1 cellular context compared by ENCODE assay signal in the genomic region with DNA sequence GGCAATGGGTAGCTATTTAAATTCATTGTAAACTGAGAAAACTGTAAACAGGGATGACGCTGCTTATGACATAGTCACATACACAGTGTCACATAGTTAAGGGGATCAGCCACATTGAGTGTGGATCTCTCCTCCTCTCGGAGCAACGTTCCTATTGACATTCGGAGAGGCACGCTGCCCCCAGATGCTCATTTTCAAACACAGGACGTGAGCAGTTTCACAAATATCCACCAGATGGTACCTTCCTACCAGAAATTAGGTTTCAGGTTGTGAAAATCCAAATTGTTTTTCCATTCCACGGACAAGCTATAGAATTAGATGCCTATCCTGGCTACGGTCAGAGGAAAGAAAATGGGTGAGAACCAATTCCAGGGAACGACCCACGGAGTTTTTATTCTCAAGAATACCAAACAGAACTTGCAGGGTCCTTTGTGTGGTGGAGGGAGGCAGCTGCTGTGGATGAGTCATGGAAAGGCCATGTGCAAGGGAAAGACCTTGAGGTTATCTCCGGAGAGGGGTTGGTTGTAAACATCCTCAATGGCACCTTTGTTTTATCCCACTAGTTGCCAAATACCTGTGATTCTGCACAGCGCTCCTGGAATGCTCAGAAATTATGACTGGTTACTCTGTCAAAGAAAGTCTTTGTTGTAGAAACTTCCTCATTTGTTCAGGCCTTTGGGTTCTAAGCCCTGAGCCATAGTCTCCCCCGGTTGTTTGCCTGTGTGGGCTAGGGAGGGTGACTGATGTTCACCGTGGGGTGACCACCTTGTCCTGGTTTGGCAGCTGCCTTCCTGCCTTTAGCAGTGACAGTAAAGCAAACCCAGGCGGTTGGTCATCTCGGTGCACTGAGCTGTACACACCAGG.
TF ChIP-seq lines count a peak whose summit lies in the region.

No MANE protein-coding gene starts in this region.

TF ChIP-seq in HepG2, 621 proteins besides CTCF, POLR2A, EP300 and RAD21 (continued from another document and continues in another):
- TF ChIP-seq, protein P1, sequence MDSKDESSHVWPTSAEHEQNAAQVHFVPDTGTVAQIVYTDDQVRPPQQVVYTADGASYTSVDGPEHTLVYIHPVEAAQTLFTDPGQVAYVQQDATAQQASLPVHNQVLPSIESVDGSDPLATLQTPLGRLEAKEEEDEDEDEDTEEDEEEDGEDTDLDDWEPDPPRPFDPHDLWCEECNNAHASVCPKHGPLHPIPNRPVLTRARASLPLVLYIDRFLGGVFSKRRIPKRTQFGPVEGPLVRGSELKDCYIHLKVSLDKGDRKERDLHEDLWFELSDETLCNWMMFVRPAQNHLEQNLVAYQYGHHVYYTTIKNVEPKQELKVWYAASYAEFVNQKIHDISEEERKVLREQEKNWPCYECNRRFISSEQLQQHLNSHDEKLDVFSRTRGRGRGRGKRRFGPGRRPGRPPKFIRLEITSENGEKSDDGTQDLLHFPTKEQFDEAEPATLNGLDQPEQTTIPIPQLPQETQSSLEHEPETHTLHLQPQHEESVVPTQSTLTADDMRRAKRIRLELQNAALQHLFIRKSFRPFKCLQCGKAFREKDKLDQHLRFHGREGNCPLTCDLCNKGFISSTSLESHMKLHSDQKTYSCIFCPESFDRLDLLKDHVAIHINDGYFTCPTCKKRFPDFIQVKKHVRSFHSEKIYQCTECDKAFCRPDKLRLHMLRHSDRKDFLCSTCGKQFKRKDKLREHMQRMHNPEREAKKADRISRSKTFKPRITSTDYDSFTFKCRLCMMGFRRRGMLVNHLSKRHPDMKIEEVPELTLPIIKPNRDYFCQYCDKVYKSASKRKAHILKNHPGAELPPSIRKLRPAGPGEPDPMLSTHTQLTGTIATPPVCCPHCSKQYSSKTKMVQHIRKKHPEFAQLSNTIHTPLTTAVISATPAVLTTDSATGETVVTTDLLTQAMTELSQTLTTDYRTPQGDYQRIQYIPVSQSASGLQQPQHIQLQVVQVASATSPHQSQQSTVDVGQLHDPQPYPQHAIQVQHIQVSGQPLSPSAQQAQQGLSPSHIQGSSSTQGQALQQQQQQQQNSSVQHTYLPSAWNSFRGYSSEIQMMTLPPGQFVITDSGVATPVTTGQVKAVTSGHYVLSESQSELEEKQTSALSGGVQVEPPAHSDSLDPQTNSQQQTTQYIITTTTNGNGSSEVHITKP (CRISPR knock-in tag; IDR thresholded peaks at IDR 0.05; ENCODE audit: low read depth), result peak; percentile 57
- TF ChIP-seq, protein P2, sequence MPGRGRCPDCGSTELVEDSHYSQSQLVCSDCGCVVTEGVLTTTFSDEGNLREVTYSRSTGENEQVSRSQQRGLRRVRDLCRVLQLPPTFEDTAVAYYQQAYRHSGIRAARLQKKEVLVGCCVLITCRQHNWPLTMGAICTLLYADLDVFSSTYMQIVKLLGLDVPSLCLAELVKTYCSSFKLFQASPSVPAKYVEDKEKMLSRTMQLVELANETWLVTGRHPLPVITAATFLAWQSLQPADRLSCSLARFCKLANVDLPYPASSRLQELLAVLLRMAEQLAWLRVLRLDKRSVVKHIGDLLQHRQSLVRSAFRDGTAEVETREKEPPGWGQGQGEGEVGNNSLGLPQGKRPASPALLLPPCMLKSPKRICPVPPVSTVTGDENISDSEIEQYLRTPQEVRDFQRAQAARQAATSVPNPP (CRISPR knock-in tag; IDR thresholded peaks at IDR 0.05), result peak; percentile 55; the same call in 1 of the 2 replicates
- TF ChIP-seq ZNF335 (CRISPR knock-in tag; IDR thresholded peaks at IDR 0.05), result peak; percentile 59; the same call in 1 of the 2 replicates
- TF ChIP-seq SIX1 (CRISPR knock-in tag; IDR thresholded peaks at IDR 0.05; ENCODE audit: borderline replicate concordance), result peak; percentile 53; the same call in 1 of the 2 replicates
- peak; percentile 34 for TF ChIP-seq HIVEP1 (CRISPR knock-in tag; IDR thresholded peaks at IDR 0.05)
- peak; percentile 84 for TF ChIP-seq SAP130 (CRISPR knock-in tag; IDR thresholded peaks at IDR 0.05; ENCODE audit: low read depth)
- peak; percentile 32; the same call in 1 of the 2 replicates for TF ChIP-seq ZNF709 (CRISPR knock-in tag; IDR thresholded peaks at IDR 0.05)
- TF ChIP-seq MZF1 (CRISPR knock-in tag; IDR thresholded peaks at IDR 0.05; ENCODE audit: borderline replicate concordance), result no peak
- TF ChIP-seq FOXK2 (IDR thresholded peaks at IDR 0.05), result peak; percentile 95
- TF ChIP-seq TBL1XR1 (IDR thresholded peaks at IDR 0.05; ENCODE audit: borderline replicate concordance, low read length, partially characterized antibody), result peak; percentile 88
- TF ChIP-seq, protein P3, sequence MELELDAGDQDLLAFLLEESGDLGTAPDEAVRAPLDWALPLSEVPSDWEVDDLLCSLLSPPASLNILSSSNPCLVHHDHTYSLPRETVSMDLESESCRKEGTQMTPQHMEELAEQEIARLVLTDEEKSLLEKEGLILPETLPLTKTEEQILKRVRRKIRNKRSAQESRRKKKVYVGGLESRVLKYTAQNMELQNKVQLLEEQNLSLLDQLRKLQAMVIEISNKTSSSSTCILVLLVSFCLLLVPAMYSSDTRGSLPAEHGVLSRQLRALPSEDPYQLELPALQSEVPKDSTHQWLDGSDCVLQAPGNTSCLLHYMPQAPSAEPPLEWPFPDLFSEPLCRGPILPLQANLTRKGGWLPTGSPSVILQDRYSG (CRISPR knock-in tag; IDR thresholded peaks at IDR 0.05), result no peak
- peak; percentile 85 for TF ChIP-seq STAG1 (CRISPR knock-in tag; IDR thresholded peaks at IDR 0.05)
- TF ChIP-seq ATAD3A (CRISPR knock-in tag; IDR thresholded peaks at IDR 0.05), result 0 out of 2 replicates have a peak, but pooled peaks have one; percentile 25
- TF ChIP-seq BHLHE40 (IDR thresholded peaks at IDR 0.05; ENCODE audit: low read length), result peak; percentile 50
- TF ChIP-seq, protein P4, sequence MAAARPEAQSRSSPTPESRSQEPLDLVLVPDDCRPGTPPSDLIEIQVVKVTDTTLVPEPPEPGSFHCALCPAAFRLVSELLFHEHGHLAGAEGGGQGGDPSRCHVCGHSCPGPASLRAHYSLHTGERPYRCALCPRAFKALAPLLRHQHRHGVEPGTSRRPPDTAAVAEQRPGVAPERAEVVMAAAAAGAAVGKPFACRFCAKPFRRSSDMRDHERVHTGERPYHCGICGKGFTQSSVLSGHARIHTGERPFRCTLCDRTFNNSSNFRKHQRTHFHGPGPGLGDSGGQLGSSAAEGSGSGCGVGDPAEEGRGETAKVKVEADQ (CRISPR knock-in tag; IDR thresholded peaks at IDR 0.05; ENCODE audit: borderline replicate concordance), result peak; percentile 11; the same call in 1 of the 2 replicates
- TF ChIP-seq, protein P5, sequence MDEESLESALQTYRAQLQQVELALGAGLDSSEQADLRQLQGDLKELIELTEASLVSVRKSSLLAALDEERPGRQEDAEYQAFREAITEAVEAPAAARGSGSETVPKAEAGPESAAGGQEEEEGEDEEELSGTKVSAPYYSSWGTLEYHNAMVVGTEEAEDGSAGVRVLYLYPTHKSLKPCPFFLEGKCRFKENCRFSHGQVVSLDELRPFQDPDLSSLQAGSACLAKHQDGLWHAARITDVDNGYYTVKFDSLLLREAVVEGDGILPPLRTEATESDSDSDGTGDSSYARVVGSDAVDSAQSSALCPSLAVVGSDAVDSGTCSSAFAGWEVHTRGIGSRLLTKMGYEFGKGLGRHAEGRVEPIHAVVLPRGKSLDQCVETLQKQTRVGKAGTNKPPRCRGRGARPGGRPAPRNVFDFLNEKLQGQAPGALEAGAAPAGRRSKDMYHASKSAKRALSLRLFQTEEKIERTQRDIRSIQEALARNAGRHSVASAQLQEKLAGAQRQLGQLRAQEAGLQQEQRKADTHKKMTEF (CRISPR knock-in tag; IDR thresholded peaks at IDR 0.05), result peak; percentile 91
- TF ChIP-seq MEIS2 (CRISPR knock-in tag; IDR thresholded peaks at IDR 0.05), result peak; percentile 91
- TF ChIP-seq GATAD1 (CRISPR knock-in tag; IDR thresholded peaks at IDR 0.05), result peak; percentile 70
- TF ChIP-seq ARNT (IDR thresholded peaks at IDR 0.05), result no peak
- peak; percentile 96 for TF ChIP-seq HDAC2 (CRISPR knock-in tag; IDR thresholded peaks at IDR 0.05)
- peak; percentile 16 for TF ChIP-seq ZNF781 (CRISPR knock-in tag; IDR thresholded peaks at IDR 0.05; ENCODE audit: borderline replicate concordance, not compliant biosample characterization)
- peak; percentile 85; the same call in 1 of the 2 replicates for TF ChIP-seq RORA (CRISPR knock-in tag; IDR thresholded peaks at IDR 0.05)
- TF ChIP-seq, protein P6, sequence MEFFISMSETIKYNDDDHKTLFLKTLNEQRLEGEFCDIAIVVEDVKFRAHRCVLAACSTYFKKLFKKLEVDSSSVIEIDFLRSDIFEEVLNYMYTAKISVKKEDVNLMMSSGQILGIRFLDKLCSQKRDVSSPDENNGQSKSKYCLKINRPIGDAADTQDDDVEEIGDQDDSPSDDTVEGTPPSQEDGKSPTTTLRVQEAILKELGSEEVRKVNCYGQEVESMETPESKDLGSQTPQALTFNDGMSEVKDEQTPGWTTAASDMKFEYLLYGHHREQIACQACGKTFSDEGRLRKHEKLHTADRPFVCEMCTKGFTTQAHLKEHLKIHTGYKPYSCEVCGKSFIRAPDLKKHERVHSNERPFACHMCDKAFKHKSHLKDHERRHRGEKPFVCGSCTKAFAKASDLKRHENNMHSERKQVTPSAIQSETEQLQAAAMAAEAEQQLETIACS (CRISPR knock-in tag; IDR thresholded peaks at IDR 0.05), result no peak
- TF ChIP-seq KDM2A (CRISPR knock-in tag; IDR thresholded peaks at IDR 0.05; ENCODE audit: borderline replicate concordance, low read depth), result peak; percentile 63; the same call in 1 of the 2 replicates
- peak; percentile 78; the same call in 1 of the 2 replicates for TF ChIP-seq ZNF546 (CRISPR knock-in tag; conservative IDR thresholded peaks at IDR 0.05)
- peak; percentile 93 for TF ChIP-seq CREB1 (IDR thresholded peaks at IDR 0.05)
- TF ChIP-seq CREB1 (CRISPR knock-in tag; IDR thresholded peaks at IDR 0.05), result peak; percentile 86
- TF ChIP-seq SMARCE1 (IDR thresholded peaks at IDR 0.05; ENCODE audit: borderline replicate concordance), result peak; percentile 62; the same call in 1 of the 2 replicates
- TF ChIP-seq ZNF3 (CRISPR knock-in tag; IDR thresholded peaks at IDR 0.05), result no peak; the same call in none of the 2 replicates
- TF ChIP-seq, protein P7, sequence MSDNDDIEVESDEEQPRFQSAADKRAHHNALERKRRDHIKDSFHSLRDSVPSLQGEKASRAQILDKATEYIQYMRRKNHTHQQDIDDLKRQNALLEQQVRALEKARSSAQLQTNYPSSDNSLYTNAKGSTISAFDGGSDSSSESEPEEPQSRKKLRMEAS (IDR thresholded peaks at IDR 0.05), result peak; percentile 94
- no peak for TF ChIP-seq ATM (IDR thresholded peaks at IDR 0.05; ENCODE audit: borderline replicate concordance)
- peak; percentile 37; the same call in 1 of the 2 replicates for TF ChIP-seq CBFB (CRISPR knock-in tag; IDR thresholded peaks at IDR 0.05)
- TF ChIP-seq ZNF788 (CRISPR knock-in tag; IDR thresholded peaks at IDR 0.05; ENCODE audit: borderline replicate concordance), result peak; percentile 94
- TF ChIP-seq ARHGAP35 (CRISPR knock-in tag; IDR thresholded peaks at IDR 0.05; ENCODE audit: borderline replicate concordance), result no peak
- TF ChIP-seq ESRRA (CRISPR knock-in tag; IDR thresholded peaks at IDR 0.05; ENCODE audit: low read depth), result peak; percentile 68; the same call in 1 of the 2 replicates
- no peak for TF ChIP-seq RARG (CRISPR knock-in tag; IDR thresholded peaks at IDR 0.05; ENCODE audit: low read depth)
- TF ChIP-seq MTA3 (CRISPR knock-in tag; IDR thresholded peaks at IDR 0.05), result no peak
- TF ChIP-seq, protein P8, sequence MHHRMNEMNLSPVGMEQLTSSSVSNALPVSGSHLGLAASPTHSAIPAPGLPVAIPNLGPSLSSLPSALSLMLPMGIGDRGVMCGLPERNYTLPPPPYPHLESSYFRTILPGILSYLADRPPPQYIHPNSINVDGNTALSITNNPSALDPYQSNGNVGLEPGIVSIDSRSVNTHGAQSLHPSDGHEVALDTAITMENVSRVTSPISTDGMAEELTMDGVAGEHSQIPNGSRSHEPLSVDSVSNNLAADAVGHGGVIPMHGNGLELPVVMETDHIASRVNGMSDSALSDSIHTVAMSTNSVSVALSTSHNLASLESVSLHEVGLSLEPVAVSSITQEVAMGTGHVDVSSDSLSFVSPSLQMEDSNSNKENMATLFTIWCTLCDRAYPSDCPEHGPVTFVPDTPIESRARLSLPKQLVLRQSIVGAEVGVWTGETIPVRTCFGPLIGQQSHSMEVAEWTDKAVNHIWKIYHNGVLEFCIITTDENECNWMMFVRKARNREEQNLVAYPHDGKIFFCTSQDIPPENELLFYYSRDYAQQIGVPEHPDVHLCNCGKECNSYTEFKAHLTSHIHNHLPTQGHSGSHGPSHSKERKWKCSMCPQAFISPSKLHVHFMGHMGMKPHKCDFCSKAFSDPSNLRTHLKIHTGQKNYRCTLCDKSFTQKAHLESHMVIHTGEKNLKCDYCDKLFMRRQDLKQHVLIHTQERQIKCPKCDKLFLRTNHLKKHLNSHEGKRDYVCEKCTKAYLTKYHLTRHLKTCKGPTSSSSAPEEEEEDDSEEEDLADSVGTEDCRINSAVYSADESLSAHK (CRISPR knock-in tag; IDR thresholded peaks at IDR 0.05; ENCODE audit: borderline replicate concordance), result 0 out of 2 replicates have a peak, but pooled peaks have one; percentile 71
- TF ChIP-seq ZNF678 (CRISPR knock-in tag; IDR thresholded peaks at IDR 0.05), result peak; percentile 42; the same call in 1 of the 2 replicates
- TF ChIP-seq HOXD1 (CRISPR knock-in tag; IDR thresholded peaks at IDR 0.05), result peak; percentile 54; the same call in 1 of the 2 replicates
- TF ChIP-seq SMARCC2 (IDR thresholded peaks at IDR 0.05), result peak; percentile 57; the same call in 1 of the 2 replicates
- no peak for TF ChIP-seq REL (CRISPR knock-in tag; conservative IDR thresholded peaks at IDR 0.05)
- no peak for TF ChIP-seq ZNF790 (CRISPR knock-in tag; IDR thresholded peaks at IDR 0.05; ENCODE audit: borderline replicate concordance)
- TF ChIP-seq, protein P9, sequence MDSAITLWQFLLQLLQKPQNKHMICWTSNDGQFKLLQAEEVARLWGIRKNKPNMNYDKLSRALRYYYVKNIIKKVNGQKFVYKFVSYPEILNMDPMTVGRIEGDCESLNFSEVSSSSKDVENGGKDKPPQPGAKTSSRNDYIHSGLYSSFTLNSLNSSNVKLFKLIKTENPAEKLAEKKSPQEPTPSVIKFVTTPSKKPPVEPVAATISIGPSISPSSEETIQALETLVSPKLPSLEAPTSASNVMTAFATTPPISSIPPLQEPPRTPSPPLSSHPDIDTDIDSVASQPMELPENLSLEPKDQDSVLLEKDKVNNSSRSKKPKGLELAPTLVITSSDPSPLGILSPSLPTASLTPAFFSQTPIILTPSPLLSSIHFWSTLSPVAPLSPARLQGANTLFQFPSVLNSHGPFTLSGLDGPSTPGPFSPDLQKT (CRISPR knock-in tag; IDR thresholded peaks at IDR 0.05; ENCODE audit: borderline replicate concordance), result no peak
- no peak for TF ChIP-seq ZNF562 (CRISPR knock-in tag; IDR thresholded peaks at IDR 0.05; ENCODE audit: borderline replicate concordance)
- TF ChIP-seq, protein P10, sequence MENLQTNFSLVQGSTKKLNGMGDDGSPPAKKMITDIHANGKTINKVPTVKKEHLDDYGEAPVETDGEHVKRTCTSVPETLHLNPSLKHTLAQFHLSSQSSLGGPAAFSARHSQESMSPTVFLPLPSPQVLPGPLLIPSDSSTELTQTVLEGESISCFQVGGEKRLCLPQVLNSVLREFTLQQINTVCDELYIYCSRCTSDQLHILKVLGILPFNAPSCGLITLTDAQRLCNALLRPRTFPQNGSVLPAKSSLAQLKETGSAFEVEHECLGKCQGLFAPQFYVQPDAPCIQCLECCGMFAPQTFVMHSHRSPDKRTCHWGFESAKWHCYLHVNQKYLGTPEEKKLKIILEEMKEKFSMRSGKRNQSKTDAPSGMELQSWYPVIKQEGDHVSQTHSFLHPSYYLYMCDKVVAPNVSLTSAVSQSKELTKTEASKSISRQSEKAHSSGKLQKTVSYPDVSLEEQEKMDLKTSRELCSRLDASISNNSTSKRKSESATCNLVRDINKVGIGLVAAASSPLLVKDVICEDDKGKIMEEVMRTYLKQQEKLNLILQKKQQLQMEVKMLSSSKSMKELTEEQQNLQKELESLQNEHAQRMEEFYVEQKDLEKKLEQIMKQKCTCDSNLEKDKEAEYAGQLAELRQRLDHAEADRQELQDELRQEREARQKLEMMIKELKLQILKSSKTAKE (CRISPR knock-in tag; IDR thresholded peaks at IDR 0.05; ENCODE audit: borderline replicate concordance), result peak; percentile 83
